In the genomic region with DNA sequence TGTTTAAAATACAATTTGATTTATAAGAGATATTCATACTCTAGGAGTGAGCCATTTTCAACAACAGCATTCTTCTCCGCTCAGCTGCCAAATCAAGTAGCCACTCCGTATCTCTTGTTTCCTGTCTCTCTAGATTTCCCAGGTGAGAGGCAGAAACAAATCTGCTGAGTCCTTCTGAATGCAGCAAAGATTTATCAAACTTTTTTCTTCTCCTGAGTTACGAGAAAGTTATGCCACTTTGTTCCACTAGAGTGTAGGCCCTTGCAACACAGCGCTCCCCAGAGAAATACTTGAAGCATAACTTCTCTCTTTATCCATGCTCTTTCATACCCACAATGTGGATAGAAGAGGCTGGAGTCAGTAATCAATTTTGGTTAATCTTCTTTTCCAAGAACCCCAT, we compare ENCODE assay signal across 1 cellular context.
TF ChIP-seq lines count a peak whose summit lies in the region.

No MANE protein-coding gene starts in this region.

TF ChIP-seq in H1, 55 proteins besides CTCF, POLR2A, EP300 and RAD21 (continued from another document):
- TF ChIP-seq, protein P1, sequence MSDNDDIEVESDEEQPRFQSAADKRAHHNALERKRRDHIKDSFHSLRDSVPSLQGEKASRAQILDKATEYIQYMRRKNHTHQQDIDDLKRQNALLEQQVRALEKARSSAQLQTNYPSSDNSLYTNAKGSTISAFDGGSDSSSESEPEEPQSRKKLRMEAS (IDR thresholded peaks at IDR 0.05), result no peak
- no peak for TF ChIP-seq SP4 (IDR thresholded peaks at IDR 0.05; ENCODE audit: low read length)
